22 cellular contexts compared by ENCODE assay signal in the genomic region with DNA sequence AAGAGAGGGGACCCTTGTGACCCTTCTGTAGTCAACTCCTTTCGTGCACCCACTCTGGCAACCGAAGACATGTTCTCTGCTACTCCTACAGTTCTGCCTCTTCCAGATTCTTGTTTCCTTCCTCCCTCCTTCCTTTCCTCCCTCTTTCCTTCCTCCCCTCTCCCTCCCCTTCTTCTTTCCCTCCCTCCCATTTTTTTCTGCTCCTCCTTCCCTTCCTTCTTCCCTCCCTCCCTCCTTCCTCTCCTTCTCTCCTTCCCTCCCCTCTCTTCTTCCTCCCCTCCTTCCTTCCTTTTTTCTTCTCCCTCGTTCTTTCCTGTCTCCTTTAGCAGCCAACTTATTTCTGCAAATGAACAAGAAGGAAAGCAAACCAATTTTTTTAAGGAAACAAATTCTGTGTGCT.
"Had no signal": no experiment of that assay in that cellular context is flagged by ENCODE, and none has a peak within 500 bp of the region (broad histone marks: within the 10 kb centered on the region; RNA-seq: fewer than 3 reads in every experiment).

No MANE protein-coding gene starts in this region.

- H3K27ac Mint-ChIP-seq: T-cell; T-helper 1 cell treated with Interleukin-12 subunit alpha and Interleukin-12 subunit beta and Interleukin-4 antibody, amounts not matched to agents 30 μg/mL and 1 μg/mL, for 36 hours had no signal

- FAIRE-seq: RCC 7860 had no signal

- H3K4me1 ChIP-seq: SJSA1 had no signal

- H3K4me3 ChIP-seq: SJSA1 had no signal

- H3K36me3 Mint-ChIP-seq: T-cell had no signal

- H3K4me3 Mint-ChIP-seq: T-cell; T-helper 1 cell treated with Interleukin-12 subunit alpha and Interleukin-12 subunit beta and Interleukin-4 antibody, amounts not matched to agents 30 μg/mL and 1 μg/mL, for 36 hours had no signal

- DNase-seq: MV-4-11, NCI-H1048, NCI-H1105 treated with DMSO at 0.1 percent for 48 hours, NCI-H1417 treated with DMSO at 0.1 percent for 48 hours, NCI-H146, NCI-H1694 treated with DMSO at 0.1 percent for 48 hours, NCI-H1930, NCI-H2081, NCI-H2107, NCI-H524, NCI-H526 treated with DMSO at 0.1 percent for 48 hours, NCI-H748 treated with DMSO at 0.1 percent for 48 hours, Right ventricle myocardium superior, RPMI8226, SIG-M5, SK-N-SH, SW 1271, T-cell had no signal

- H3K9me3 ChIP-seq: SK-N-SH had no signal

- H3K36me3 ChIP-seq: SJSA1 had no signal

- H3K4me1 Mint-ChIP-seq: T-cell had no signal

- H3K4me2 ChIP-seq: KMS-11, SK-N-SH had no signal

- H3K9ac ChIP-seq: KMS-11, SK-N-SH had no signal

- H3K27ac ChIP-seq: KMS-11, SJSA1 had no signal

- ATAC-seq: T-cell had no signal

- H3K9me2 ChIP-seq: SK-N-SH had no signal
